In genomic region chr5:170809551-170809950, GRCh38 we compare ENCODE assay signal across 8 cellular contexts. TPM values are rescaled to one million over a fixed set of nuclear protein-coding genes. Genes with fewer than 3 reads are reported as not detected.
DNase-seq lines count a peak whose midpoint lies in the region; ATAC-seq and TF ChIP-seq lines count a peak whose summit lies in the region.

No MANE protein-coding gene starts in this region.

- no peak overlapping the region for H3K4me2 ChIP-seq in mesendoderm (ENCODE audit: low read length)

- H3K27me3 Mint-ChIP-seq in brain = peaks cover 8% of the 10 kb centered on the region
- no peaks in the 10 kb centered on the region for H3K27me3 Mint-ChIP-seq in activated CD4-positive, alpha-beta memory T cell treated with anti-CD3 and anti-CD28 coated beads, Interleukin-2, amount 10 ng/mL, durations not matched to agents 7 days and 5 days

- H2BK120ac ChIP-seq in mesendoderm (ENCODE audit: low read depth, low read length) = no peak overlapping the region

- no peak for ATAC-seq in GM18519 (IDR thresholded peaks at IDR 0.05; ENCODE audit: low FRiP score, unreplicated experiment)
- no peak for ATAC-seq in GM21619 (IDR thresholded peaks at IDR 0.05; ENCODE audit: unreplicated experiment)

- no peak overlapping the region for H3K23ac ChIP-seq in mesendoderm (ENCODE audit: low read length)

- WGBS in mesendoderm (ENCODE audit: extremely low coverage, insufficient coverage, low lambda C conversion rate) = no CpG with 5 or more reads among the region's 7 CpGs

- no peak overlapping the region for H3K18ac ChIP-seq in mesendoderm (ENCODE audit: low read length)

- DNase-seq in ELR (ENCODE audit: low read depth) (peak; percentile 81), NCI-H146 treated with DMSO at 0.1 percent for 48 hours (lab: John Stamatoyannopoulos, UW; ENCODE audit: unreplicated experiment) (peak; percentile 11), mesendoderm (peak; percentile 82)
- DNase-seq in activated CD4-positive, CD25-positive, alpha-beta regulatory T cell (lab: John Stamatoyannopoulos, UW) = no peak
- DNase-seq in activated CD4-positive, alpha-beta memory T cell treated with anti-CD3 and anti-CD28 coated beads, Interleukin-2, amount 10 ng/mL, durations not matched to agents 7 days and 5 days = no peak

- no peak overlapping the region for H3K9ac ChIP-seq in mesendoderm (ENCODE audit: low read length)

- H3K27ac ChIP-seq in mesendoderm (ENCODE audit: low read depth, low read length) = no peak overlapping the region

- H3K4me1 Mint-ChIP-seq in brain = no peaks in the 10 kb centered on the region
- no peaks in the 10 kb centered on the region for H3K4me1 Mint-ChIP-seq in activated CD4-positive, alpha-beta memory T cell treated with anti-CD3 and anti-CD28 coated beads, Interleukin-2, amount 10 ng/mL, durations not matched to agents 7 days and 5 days

- no peaks in the 10 kb centered on the region for H3K9me3 Mint-ChIP-seq in brain
- H3K9me3 Mint-ChIP-seq in activated CD4-positive, alpha-beta memory T cell treated with anti-CD3 and anti-CD28 coated beads, Interleukin-2, amount 10 ng/mL, durations not matched to agents 7 days and 5 days = no peaks in the 10 kb centered on the region

- no peak overlapping the region for H3K4ac ChIP-seq in mesendoderm (ENCODE audit: low read depth, low read length)

- no peak overlapping the region for H2BK15ac ChIP-seq in mesendoderm (replicated peaks; ENCODE audit: low read depth)

- H3K79me2 ChIP-seq in mesendoderm (ENCODE audit: control insufficient read depth, insufficient read depth, low read length) = no peaks in the 10 kb centered on the region

- no peak overlapping the region for H3K27ac Mint-ChIP-seq in brain
- H3K27ac Mint-ChIP-seq in activated CD4-positive, alpha-beta memory T cell treated with anti-CD3 and anti-CD28 coated beads, Interleukin-2, amount 10 ng/mL, durations not matched to agents 7 days and 5 days = no peak overlapping the region

- H3K36me3 ChIP-seq in mesendoderm (ENCODE audit: control insufficient read depth, insufficient read depth, low read length) = no peaks in the 10 kb centered on the region

- no peaks in the 10 kb centered on the region for H3K27me3 ChIP-seq in mesendoderm (ENCODE audit: insufficient read depth, low read length, poor library complexity)

- no peaks in the 10 kb centered on the region for H3K4me1 ChIP-seq in mesendoderm (ENCODE audit: control insufficient read depth, low read depth, low read length)

- no peak overlapping the region for H2BK5ac ChIP-seq in mesendoderm (ENCODE audit: low read length)

- POLR2A ChIA-PET in activated CD4-positive, alpha-beta memory T cell treated with anti-CD3 and anti-CD28 coated beads, Interleukin-2, amount 10 ng/mL, durations not matched to agents 7 days and 5 days (lab: Charles Lee) = no interaction called here

- H4K8ac ChIP-seq in mesendoderm (ENCODE audit: low read depth, low read length) = no peak overlapping the region

- no peak overlapping the region for H3K56ac ChIP-seq in mesendoderm (ENCODE audit: low read length)

- no peak overlapping the region for H4K5ac ChIP-seq in mesendoderm (ENCODE audit: low read length)

- TF ChIP-seq CTCF in brain (conservative IDR thresholded peaks at IDR 0.05) = peak; percentile 62 to 65

- CTCF ChIA-PET in activated CD4-positive, alpha-beta memory T cell treated with anti-CD3 and anti-CD28 coated beads, Interleukin-2, amount 10 ng/mL, durations not matched to agents 7 days and 5 days (lab: Charles Lee) = no interaction called here

- no peak overlapping the region for H3K4me3 Mint-ChIP-seq in brain
- no peak overlapping the region for H3K4me3 Mint-ChIP-seq in activated CD4-positive, alpha-beta memory T cell treated with anti-CD3 and anti-CD28 coated beads, Interleukin-2, amount 10 ng/mL, durations not matched to agents 7 days and 5 days

- H3K79me1 ChIP-seq in mesendoderm (ENCODE audit: low read length) = no peaks in the 10 kb centered on the region

- H3K36me3 Mint-ChIP-seq in brain = no peaks in the 10 kb centered on the region
- H3K36me3 Mint-ChIP-seq in activated CD4-positive, alpha-beta memory T cell treated with anti-CD3 and anti-CD28 coated beads, Interleukin-2, amount 10 ng/mL, durations not matched to agents 7 days and 5 days (ENCODE audit: low read depth) = no peaks in the 10 kb centered on the region

- no peak overlapping the region for H3K4me3 ChIP-seq in mesendoderm (ENCODE audit: low read length)

- H2AK5ac ChIP-seq in mesendoderm (ENCODE audit: low read length) = no peak overlapping the region

RNA-seq across cellular contexts. Expression of gene GABRP, which starts 26.0 kb away (rescaled TPM):
- 0.68 TPM for polyA plus RNA-seq in brain (ENCODE audit: insufficient read depth, low read depth, low replicate concordance)
- polyA plus RNA-seq in mesendoderm (2013, experiment 1 of 2) = 1.4 TPM
- 1.2 TPM for polyA plus RNA-seq in mesendoderm (2013, experiment 2 of 2)
- total RNA-seq in activated CD4-positive, alpha-beta memory T cell treated with anti-CD3 and anti-CD28 coated beads, Interleukin-2, amount 10 ng/mL, durations not matched to agents 7 days and 5 days = not detected

RNA-seq across cellular contexts. Expression of gene RANBP17, which starts 52.3 kb away (rescaled TPM):
- polyA plus RNA-seq in brain (ENCODE audit: insufficient read depth, low read depth, low replicate concordance) = 2.2 TPM
- 3.8 TPM for polyA plus RNA-seq in mesendoderm (2013, experiment 1 of 2)
- polyA plus RNA-seq in mesendoderm (2013, experiment 2 of 2) = 3.2 TPM
- not detected for total RNA-seq in activated CD4-positive, alpha-beta memory T cell treated with anti-CD3 and anti-CD28 coated beads, Interleukin-2, amount 10 ng/mL, durations not matched to agents 7 days and 5 days

Comparison
In these comparisons a context has a peak if more than half of its experiments do, and no peak if none do; other contexts are left out.
1. DNase-seq: peak in ELR (single experiment), NCI-H146 treated with DMSO at 0.1 percent for 48 hours (single experiment) and mesendoderm (single experiment); none in activated CD4-positive, CD25-positive, alpha-beta regulatory T cell (0 of 4) and activated CD4-positive, alpha-beta memory T cell treated with anti-CD3 and anti-CD28 coated beads, Interleukin-2, amount 10 ng/mL, durations not matched to agents 7 days and 5 days (single experiment).